Comparison of ENCODE assay signal across 1 cellular context in the genomic region with DNA sequence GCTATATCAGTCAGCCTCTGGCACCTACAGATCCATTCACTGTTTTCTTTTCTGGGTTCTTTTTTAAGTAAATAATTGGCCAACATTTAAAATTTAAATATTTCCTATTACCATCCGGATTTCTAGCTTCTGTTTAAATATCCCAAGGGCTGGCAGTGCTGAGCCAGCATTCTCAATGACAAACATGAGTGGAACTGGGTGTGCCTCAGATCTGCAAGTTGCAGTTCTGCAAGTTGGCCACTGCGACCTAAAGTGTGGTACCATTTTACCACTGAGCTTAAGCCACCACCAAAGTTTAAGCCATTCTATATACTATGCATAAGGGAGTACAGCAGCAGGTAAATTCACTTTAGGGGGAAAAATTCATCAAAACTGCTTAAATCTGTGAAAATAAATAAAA.
TF ChIP-seq lines count a peak whose summit lies in the region.

No MANE protein-coding gene starts in this region.

TF ChIP-seq in HepG2, 621 proteins besides CTCF, POLR2A, EP300 and RAD21:
- TF ChIP-seq MAFK (conservative IDR thresholded peaks at IDR 0.05 in 1 of 2, IDR thresholded peaks at IDR 0.05 in 1 of 2; ENCODE audit: low read length in 2 of 2) = peak; percentile 89 to 93
- peak; percentile 84 for TF ChIP-seq ZNF644 (CRISPR knock-in tag; IDR thresholded peaks at IDR 0.05; ENCODE audit: low read depth)
- peak; percentile 66 for TF ChIP-seq MAFG (CRISPR knock-in tag; IDR thresholded peaks at IDR 0.05)
- peak; percentile 90 for TF ChIP-seq MAFF (IDR thresholded peaks at IDR 0.05; ENCODE audit: low read depth, low read length)
